In the genomic region with DNA sequence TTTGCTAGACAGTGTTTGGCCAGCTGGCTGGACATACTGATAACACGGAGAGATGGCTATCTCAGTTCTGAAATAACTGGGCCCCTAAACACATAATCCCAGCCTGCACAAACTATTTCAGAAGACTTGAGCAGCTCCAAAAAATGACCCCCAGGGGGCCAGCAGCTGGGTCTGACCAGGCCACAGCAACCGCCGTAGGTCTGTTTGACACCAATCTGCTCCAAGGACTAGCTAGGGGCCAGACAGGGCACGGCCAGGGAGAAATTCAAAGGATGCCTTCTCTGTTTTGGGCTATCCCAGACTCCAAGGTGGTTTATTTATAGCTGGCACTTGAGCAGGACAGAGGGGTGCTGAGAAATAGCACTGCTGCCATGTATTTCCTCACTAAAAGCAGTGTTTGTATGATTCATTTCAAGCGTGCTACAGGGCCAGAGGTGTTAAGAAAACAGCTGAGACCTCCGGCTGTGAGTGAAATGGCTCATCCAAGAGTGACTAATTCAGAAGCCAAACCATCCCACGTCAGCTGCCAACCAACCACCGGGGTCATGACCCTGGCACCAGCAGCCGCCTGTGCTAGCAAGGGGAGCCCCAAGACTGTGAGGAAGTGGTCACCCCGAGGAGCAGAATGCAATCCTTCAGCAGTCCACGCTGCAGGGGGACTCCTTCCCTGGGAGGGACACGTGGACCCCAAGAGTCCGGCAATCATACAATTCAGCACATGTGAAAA, we compare ENCODE assay signal across 8 cellular contexts. TPM values are rescaled to one million over a fixed set of nuclear protein-coding genes. Genes with fewer than 3 reads are reported as not detected.
DNase-seq lines count a peak whose midpoint lies in the region; ATAC-seq and TF ChIP-seq lines count a peak whose summit lies in the region.

No MANE protein-coding gene starts in this region.

- no peak for TF ChIP-seq CTCF in AG09319 (IDR thresholded peaks at IDR 0.05; ENCODE audit: low read depth, low read length)
- TF ChIP-seq CTCF in hepatocyte (IDR thresholded peaks at IDR 0.05; ENCODE audit: poor library complexity) = no peak

- peaks cover 72% of the 10 kb centered on the region for H4K20me1 ChIP-seq in hepatocyte (ENCODE audit: insufficient read depth, poor library complexity, severe bottlenecking)

- 63% methylated on average over 13 of the region's 13 CpGs for WGBS in hepatocyte (ENCODE audit: low lambda C conversion rate, missing lambda C conversion rate)

- H3K4me3 ChIP-seq in hepatocyte = no peak overlapping the region

- H3K4me2 ChIP-seq in hepatocyte = peak overlapping the region; percentile 62

- peaks cover 4% of the 10 kb centered on the region for H3K4me1 ChIP-seq in hepatocyte (ENCODE audit: insufficient read depth)

- ATAC-seq in GM18909 (IDR thresholded peaks at IDR 0.05; ENCODE audit: poor library complexity, unreplicated experiment) (peak; percentile 75), HG03432 (IDR thresholded peaks at IDR 0.05; ENCODE audit: unreplicated experiment) (peak; percentile 81)

- no peaks in the 10 kb centered on the region for H3K9me3 ChIP-seq in hepatocyte (ENCODE audit: low read depth)

- DNase-seq in AG09319 (ENCODE audit: extremely low read depth, low read depth) = peak; percentile 7
- DNase-seq in SW 1271 (lab: John Stamatoyannopoulos, UW) = peak; percentile 72 to 89
- DNase-seq in activated naive CD8-positive, alpha-beta T cell treated with anti-CD3 and anti-CD28 coated beads, Interleukin-2, amount 50 U/mL, for 16 hours (ENCODE audit: low read depth, low spot score) = peak; percentile 8
- peak; percentile 67 for DNase-seq in hepatocyte (ENCODE audit: low spot score)
- DNase-seq in stimulated activated CD4-positive, alpha-beta T cell treated with anti-CD3 and anti-CD28 coated beads, Interleukin-15, amount 100 ng/mL, for 48 hours (ENCODE audit: low read depth in 2 of 2) = peak; percentile 77 to 79
- no peak for DNase-seq in NCI-H774 (lab: John Stamatoyannopoulos, UW)

- peak overlapping the region; percentile 75 for H3K27ac ChIP-seq in hepatocyte

- no peaks in the 10 kb centered on the region for H3K36me3 ChIP-seq in hepatocyte (replicated peaks; ENCODE audit: insufficient read depth, low read depth)

- H2AFZ ChIP-seq in hepatocyte = no peak overlapping the region

- H3K27me3 ChIP-seq in hepatocyte = no peaks in the 10 kb centered on the region

- H3K9me2 ChIP-seq in hepatocyte (replicated peaks; ENCODE audit: insufficient read depth) = no peaks in the 10 kb centered on the region

- H3K79me2 ChIP-seq in hepatocyte = peaks cover 97% of the 10 kb centered on the region

RNA-seq across cellular contexts. Expression of a gene that starts 5.7 kb away (rescaled TPM):
- 42.4 and 56.4 TPM in 2 replicates for total RNA-seq in hepatocyte
- polyA plus RNA-seq in hepatocyte = 73.1 and 76.6 TPM in 2 replicates

RNA-seq across cellular contexts. Expression of a gene that starts 51.6 kb away (rescaled TPM):
- total RNA-seq in hepatocyte = 11.8 and 15.4 TPM in 2 replicates
- 13.5 and 14.7 TPM in 2 replicates for polyA plus RNA-seq in hepatocyte

RNA-seq across cellular contexts. Expression of a gene that starts 52.5 kb away (rescaled TPM):
- total RNA-seq in hepatocyte = 19.0 and 26.5 TPM in 2 replicates
- polyA plus RNA-seq in hepatocyte = 23.1 and 25.2 TPM in 2 replicates

RNA-seq across cellular contexts. Expression of a gene that starts 52.9 kb away (rescaled TPM):
- 107 TPM in 2 replicates for total RNA-seq in hepatocyte
- polyA plus RNA-seq in hepatocyte = 44.5 and 48.6 TPM in 2 replicates
